In genomic region chr19:48169974-48170803, GRCh38 we compare ENCODE assay signal across 8 cellular contexts. TPM values are rescaled to one million over a fixed set of nuclear protein-coding genes. Genes with fewer than 3 reads are reported as not detected.
DNase-seq lines count a peak whose midpoint lies in the region; ATAC-seq and TF ChIP-seq lines count a peak whose summit lies in the region.

TSS of gene LIG1 (minus strand) at chr19:48170344. CDS start at chr19:48165566, 4,778 bp downstream.
TSS of gene ZSWIM9 (plus strand) at chr19:48170680. CDS start at chr19:48171803, 1,123 bp downstream.

- peaks cover 7% of the 10 kb centered on the region; the same call in 1 of the 2 replicates for H3F3A ChIP-seq in Loucy (ENCODE audit: low read depth)

- H3K9ac ChIP-seq in Loucy (ENCODE audit: low read depth, low read length, poor library complexity, severe bottlenecking), result peak within 1 kb of the TSS; percentile 97

- peak within 1 kb of the TSS; percentile 67 for H3K27ac ChIP-seq in RWPE2 (ENCODE audit: poor library complexity, severe bottlenecking)

- H3K9me3 Mint-ChIP-seq in nephron, result no peaks in the 10 kb centered on the region

- H3K27ac Mint-ChIP-seq in nephron, result peak within 1 kb of the TSS; percentile 89 to 97 (median 92)

- H3K36me3 ChIP-seq in Loucy (ENCODE audit: insufficient read depth, low read length) (no peaks in the 10 kb centered on the region), RWPE2 (ENCODE audit: low read depth) (peaks cover 26% of the 10 kb centered on the region)

- peak within 1 kb of the TSS; percentile 98 for H3K4me2 ChIP-seq in Loucy (ENCODE audit: low read depth, low read length, poor library complexity, severe bottlenecking)

- H3K27me3 Mint-ChIP-seq in nephron (ENCODE audit: low read depth), result no peaks in the 10 kb centered on the region

- peak within 1 kb of the TSS; percentile 84 for H3K4me3 ChIP-seq in Loucy (ENCODE audit: low read length, poor library complexity, severe bottlenecking)
- peak within 1 kb of the TSS; percentile 100 for H3K4me3 ChIP-seq in RWPE2 (ENCODE audit: severe bottlenecking)

- peak; percentile 90 for ATAC-seq in RWPE2 (ENCODE audit: low read depth)
- ATAC-seq in stimulated activated naive CD8-positive, alpha-beta T cell treated with anti-CD3 and anti-CD28 coated beads, Interleukin-15, Interleukin-2, amounts not matched to agents 100 U/mL and 50 U/mL, for 24 hours, result peak; percentile 90

- TF ChIP-seq CTCF in Loucy (conservative IDR thresholded peaks at IDR 0.05; ENCODE audit: low read length) (no peak), RWPE2 (IDR thresholded peaks at IDR 0.05; ENCODE audit: poor library complexity, severe bottlenecking) (no peak), nephron (IDR thresholded peaks at IDR 0.05; ENCODE audit: unreplicated experiment in 3 of 3) (no peak)

- no peaks in the 10 kb centered on the region for H3K9me3 ChIP-seq in Loucy (ENCODE audit: insufficient read depth, low read depth, low read length)
- no peaks in the 10 kb centered on the region for H3K9me3 ChIP-seq in RWPE2 (ENCODE audit: severe bottlenecking)

- H3K4me3 Mint-ChIP-seq in nephron, result peak within 1 kb of the TSS; percentile 89 to 97 (median 90)

- H2AFZ ChIP-seq in Loucy (ENCODE audit: low read length), result peak within 1 kb of the TSS; percentile 100

- DNase-seq in ELF-1 (ENCODE audit: low read depth, low spot score) (peak; percentile 96), H4 (ENCODE audit: low spot score) (peak; percentile 96), RWPE2 (ENCODE audit: low spot score) (peak; percentile 93), fibroblast of peridontal ligament (ENCODE audit: extremely low read depth) (peak; percentile 94)
- peak; percentile 87 for DNase-seq in activated T-helper 9 cell treated with anti-CD3 and anti-CD28 coated beads, Interleukin-2, amount 50 U/mL, for 16 hours (ENCODE audit: low read depth)
- DNase-seq in stimulated activated naive CD8-positive, alpha-beta T cell treated with anti-CD3 and anti-CD28 coated beads, Interleukin-15, Interleukin-2, amounts not matched to agents 100 U/mL and 50 U/mL, for 24 hours, result peak; percentile 94

- H3K36me3 Mint-ChIP-seq in nephron (ENCODE audit: low read depth), result peaks cover 29% of the 10 kb centered on the region

- H3K27me3 ChIP-seq in Loucy (ENCODE audit: insufficient read depth, low read length, poor library complexity, severe bottlenecking) (no peaks in the 10 kb centered on the region), RWPE2 (ENCODE audit: insufficient read depth, poor library complexity, severe bottlenecking) (no peaks in the 10 kb centered on the region)

- peaks cover 59% of the 10 kb centered on the region for H3K79me2 ChIP-seq in Loucy (ENCODE audit: insufficient read depth, low read length)

- H3K4me1 ChIP-seq in Loucy (ENCODE audit: insufficient read depth, low read length, poor library complexity, severe bottlenecking) (peaks cover 22% of the 10 kb centered on the region), RWPE2 (ENCODE audit: insufficient read depth, poor library complexity, severe bottlenecking) (peaks cover 4% of the 10 kb centered on the region)

- peaks cover 11% of the 10 kb centered on the region for H3K4me1 Mint-ChIP-seq in nephron

- no peaks in the 10 kb centered on the region for H3K9me2 ChIP-seq in Loucy (replicated peaks; ENCODE audit: low read depth, low read length)

- peaks cover 23% of the 10 kb centered on the region for H4K20me1 ChIP-seq in Loucy (ENCODE audit: insufficient read depth, low read length, poor library complexity, severe bottlenecking)

RNA-seq across cellular contexts. Expression of gene LIG1, which starts in this region (rescaled TPM):
- total RNA-seq in H4 (2014; rRNA removed; shearing (Covaris generic)), result 58.5 and 65.5 TPM in 2 replicates

RNA-seq across cellular contexts. Expression of gene ZSWIM9, which starts in this region (rescaled TPM):
- 0.54 and 0.84 TPM in 2 replicates for total RNA-seq in H4 (2014; rRNA removed; shearing (Covaris generic))

Comparison
In these comparisons a context has a peak if more than half of its experiments do, and no peak if none do; other contexts are left out.
1. Peak in every context shown above with its lines: DNase-seq, ATAC-seq, H3K4me3 ChIP-seq and H3K27ac ChIP-seq.